11 cellular contexts compared by ENCODE assay signal in the genomic region with DNA sequence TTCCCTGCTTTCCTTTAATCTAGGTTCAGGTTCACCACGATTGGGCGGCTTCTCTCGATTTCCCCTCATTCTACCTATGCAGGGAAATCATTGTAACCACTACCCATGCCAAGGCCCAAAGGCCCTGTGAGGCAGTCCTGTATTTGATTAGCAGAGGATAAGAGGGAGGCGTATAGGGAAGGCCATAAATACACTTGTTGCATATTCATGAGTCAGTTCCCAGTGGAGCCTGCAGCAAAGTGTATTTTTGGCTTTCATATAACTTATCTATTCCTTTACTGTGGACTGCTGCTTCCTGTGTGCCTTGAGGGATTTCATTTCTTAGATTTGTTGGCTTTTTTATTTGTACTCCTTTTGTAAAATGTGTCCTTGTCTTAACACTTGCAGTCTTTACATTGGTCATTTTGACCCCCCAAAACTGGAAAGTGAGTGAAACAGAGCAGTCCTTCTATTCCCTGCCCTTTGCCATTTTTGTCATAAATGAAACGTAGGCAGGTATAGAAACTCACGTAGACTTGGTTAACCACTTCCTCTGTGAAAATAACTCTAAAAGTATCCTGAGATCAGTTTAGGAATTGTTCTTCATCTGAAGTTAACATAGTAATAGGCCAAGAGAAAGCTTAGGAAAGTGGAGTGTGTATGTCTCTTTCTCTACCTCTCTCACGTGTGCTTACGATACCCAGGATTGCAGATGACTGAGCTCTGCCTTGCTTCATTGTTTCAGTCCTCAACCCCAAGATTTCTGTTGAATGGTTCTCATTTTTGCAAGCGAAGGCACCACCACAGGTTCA. TPM values are rescaled to one million over a fixed set of nuclear protein-coding genes. Genes with fewer than 3 reads are reported as not detected.
DNase-seq lines count a peak whose midpoint lies in the region; ATAC-seq and TF ChIP-seq lines count a peak whose summit lies in the region.
"Had no signal": no experiment of that assay in that cellular context is flagged by ENCODE, and none has a peak within 500 bp of the region (broad histone marks: within the 10 kb centered on the region; RNA-seq: fewer than 3 reads in every experiment).

No MANE protein-coding gene starts in this region.

- peak overlapping the region; percentile 75 to 91 (median 89) for H3K27ac Mint-ChIP-seq in naive thymus-derived CD4-positive, alpha-beta T cell

- peak; percentile 69 for DNase-seq in SK-N-MC (ENCODE audit: low read depth, low spot score)
- DNase-seq in naive thymus-derived CD4-positive, alpha-beta T cell: peak in 6 of 9 donors; percentile 19 to 48 (median 39)
- no peak for DNase-seq in HAP-1 (ENCODE audit: low spot score in 2 of 2)
- DNase-seq in stomach: no peak
- no peak for DNase-seq in hepatic stellate cell (ENCODE audit: low spot score)
- DNase-seq: dorsolateral prefrontal cortex, left colon had no signal

- peaks cover 64% of the 10 kb centered on the region for H3K36me3 ChIP-seq in SK-N-MC (ENCODE audit: insufficient read depth, low read length)
- H3K36me3 ChIP-seq in naive thymus-derived CD4-positive, alpha-beta T cell (ENCODE audit: control insufficient read depth in 2 of 3, insufficient read depth in 3 of 3, low read length in 3 of 3): peaks cover 19 to 73% (median 24%) of the 10 kb centered on the region in 3 experiments
- peaks cover 69% of the 10 kb centered on the region for H3K36me3 ChIP-seq in HAP-1 (replicated peaks)
- peaks cover 63 to 100% (median 98%) of the 10 kb centered on the region in 4 donors for H3K36me3 ChIP-seq in stomach

- POLR2A ChIA-PET in naive thymus-derived CD4-positive, alpha-beta T cell (lab: Charles Lee): interaction anchor here (1.0 to 1.4 kb wide), 2 partner anchors 72 to 196 kb away, joined by 3 to 10 read pairs; partner anchors contain the start of gene NFYC

- no peaks in the 10 kb centered on the region for H3K9me3 Mint-ChIP-seq in naive thymus-derived CD4-positive, alpha-beta T cell

- peaks cover 0 to 31% of the 10 kb centered on the region in 2 donors for H3K4me1 ChIP-seq in naive thymus-derived CD4-positive, alpha-beta T cell (ENCODE audit: control insufficient read depth in 2 of 2, insufficient read depth in 2 of 2, low read length in 2 of 2)
- H3K4me1 ChIP-seq in HAP-1 (no peaks in the 10 kb centered on the region), stomach (peaks cover 0 to 28% (median 14%) of the 10 kb centered on the region in 4 donors)

- in situ Hi-C loops in HAP-1 (cut with MboI; ENCODE audit: low sequenced_read_pairs): no loop called here

- H3K9me3 ChIP-seq in SK-N-MC (ENCODE audit: low read depth, low read length) (no peaks in the 10 kb centered on the region), HAP-1 (no peaks in the 10 kb centered on the region), stomach (no peaks in the 10 kb centered on the region)
- no peaks in the 10 kb centered on the region for H3K9me3 ChIP-seq in naive thymus-derived CD4-positive, alpha-beta T cell (ENCODE audit: control insufficient read depth in 2 of 3, low read length in 3 of 3)

- H3K27me3 Mint-ChIP-seq in naive thymus-derived CD4-positive, alpha-beta T cell: no peaks in the 10 kb centered on the region

- CTCF ChIA-PET in naive thymus-derived CD4-positive, alpha-beta T cell (lab: Charles Lee): interaction anchor here (0.5 to 1.9 kb wide), 5 partner anchors 9 to 188 kb away, joined by 3 to 11 read pairs (median 4); no protein-coding TSS in a partner anchor

- no peak for TF ChIP-seq POLR2A in stomach (IDR thresholded peaks at IDR 0.05)

- intact Hi-C loops in naive thymus-derived CD4-positive, alpha-beta T cell (cut with micrococcal nuclease): loop anchor here in 1 of 2 donors (5.0 kb wide), 1 partner anchor 72 kb away; the partner anchor contains the start of gene NFYC
- intact Hi-C loops in stomach (cut with DNase I; ENCODE audit: low total_unique reads): no loop called here

- peaks cover 5 to 54% (median 28%) of the 10 kb centered on the region in 5 donors for H3K36me3 Mint-ChIP-seq in naive thymus-derived CD4-positive, alpha-beta T cell

- WGBS in stomach, 5 donors: 80 to 85% (median 81%) methylated on average over 9 of the region's 9 CpGs

- ATAC-seq in GM19395 (IDR thresholded peaks at IDR 0.05; ENCODE audit: unreplicated experiment): peak; percentile 55
- ATAC-seq in naive thymus-derived CD4-positive, alpha-beta T cell: peak; percentile 56
- ATAC-seq in HG02759 (IDR thresholded peaks at IDR 0.05; ENCODE audit: unreplicated experiment): no peak
- ATAC-seq: K562, left colon had no signal

- peak overlapping the region; percentile 59 for H3K9ac ChIP-seq in SK-N-MC (ENCODE audit: insufficient read length)

- no peaks in the 10 kb centered on the region for H3K27me3 ChIP-seq in naive thymus-derived CD4-positive, alpha-beta T cell (ENCODE audit: control insufficient read depth in 2 of 2, insufficient read depth in 2 of 2, low read length in 2 of 2)
- no peaks in the 10 kb centered on the region for H3K27me3 ChIP-seq in HAP-1 (ENCODE audit: low read depth)
- H3K27me3 ChIP-seq in stomach: no peaks in the 10 kb centered on the region
- H3K27me3 ChIP-seq: dorsolateral prefrontal cortex had no signal

- peak overlapping the region; percentile 12 to 81 (median 62) for H3K4me3 Mint-ChIP-seq in naive thymus-derived CD4-positive, alpha-beta T cell

- H3K4me3 ChIP-seq in GM08714 (ENCODE audit: low read length) (peak overlapping the region; percentile 36; the same call in 1 of the 2 replicates), SK-N-MC (peak overlapping the region; percentile 75), HAP-1 (no peak overlapping the region), stomach (no peak overlapping the region)
- no peak overlapping the region for H3K4me3 ChIP-seq in naive thymus-derived CD4-positive, alpha-beta T cell (ENCODE audit: low read length)
- H3K4me3 ChIP-seq: dorsolateral prefrontal cortex, K562 had no signal

- peaks cover 22 to 52% (median 46%) of the 10 kb centered on the region in 7 donors for H3K4me1 Mint-ChIP-seq in naive thymus-derived CD4-positive, alpha-beta T cell

- H3K27ac ChIP-seq in SK-N-MC (peak overlapping the region; percentile 97), stomach (no peak overlapping the region)
- peak overlapping the region; percentile 60 for H3K27ac ChIP-seq in naive thymus-derived CD4-positive, alpha-beta T cell (ENCODE audit: low read depth, low read length)

- no peak for TF ChIP-seq CTCF in stomach (IDR thresholded peaks at IDR 0.05)

- TF ChIP-seq EP300 in stomach (IDR thresholded peaks at IDR 0.05): no peak

RNA-seq across cellular contexts. Expression of gene KCNQ4, which starts 19.6 kb away (rescaled TPM):
- total RNA-seq in naive thymus-derived CD4-positive, alpha-beta T cell: under 1 TPM; 0.13 to 0.97 (median 0.24) TPM
- under 1 TPM in 1 of 2 donors, not detected in 1; 0.10 TPM for polyA plus RNA-seq in naive thymus-derived CD4-positive, alpha-beta T cell
- total RNA-seq in stomach: 1 to 10 TPM in 2 of 5 donors, under 1 TPM in 2, not detected in 1; 0.55 to 7.6 (median 2.5) TPM
- polyA plus RNA-seq in stomach: 1 to 10 TPM in 1 of 3 donors, under 1 TPM in 2; 0.31 to 2.2 (median 0.56) TPM

Comparison
In these comparisons a context has a peak if more than half of its experiments do, and no peak if none do; other contexts are left out.
1. H3K4me3 ChIP-seq: peak in GM08714 (single experiment) and SK-N-MC (single experiment); none in naive thymus-derived CD4-positive, alpha-beta T cell (single experiment), HAP-1 (single experiment) and stomach (0 of 4).
2. DNase-seq: peak in SK-N-MC (single experiment) and naive thymus-derived CD4-positive, alpha-beta T cell (6 of 9); none in HAP-1 (0 of 2), stomach (single experiment) and hepatic stellate cell (single experiment).
3. H3K27ac ChIP-seq: peak in SK-N-MC (single experiment) and naive thymus-derived CD4-positive, alpha-beta T cell (single experiment); none in stomach (0 of 5).